In the genomic region with DNA sequence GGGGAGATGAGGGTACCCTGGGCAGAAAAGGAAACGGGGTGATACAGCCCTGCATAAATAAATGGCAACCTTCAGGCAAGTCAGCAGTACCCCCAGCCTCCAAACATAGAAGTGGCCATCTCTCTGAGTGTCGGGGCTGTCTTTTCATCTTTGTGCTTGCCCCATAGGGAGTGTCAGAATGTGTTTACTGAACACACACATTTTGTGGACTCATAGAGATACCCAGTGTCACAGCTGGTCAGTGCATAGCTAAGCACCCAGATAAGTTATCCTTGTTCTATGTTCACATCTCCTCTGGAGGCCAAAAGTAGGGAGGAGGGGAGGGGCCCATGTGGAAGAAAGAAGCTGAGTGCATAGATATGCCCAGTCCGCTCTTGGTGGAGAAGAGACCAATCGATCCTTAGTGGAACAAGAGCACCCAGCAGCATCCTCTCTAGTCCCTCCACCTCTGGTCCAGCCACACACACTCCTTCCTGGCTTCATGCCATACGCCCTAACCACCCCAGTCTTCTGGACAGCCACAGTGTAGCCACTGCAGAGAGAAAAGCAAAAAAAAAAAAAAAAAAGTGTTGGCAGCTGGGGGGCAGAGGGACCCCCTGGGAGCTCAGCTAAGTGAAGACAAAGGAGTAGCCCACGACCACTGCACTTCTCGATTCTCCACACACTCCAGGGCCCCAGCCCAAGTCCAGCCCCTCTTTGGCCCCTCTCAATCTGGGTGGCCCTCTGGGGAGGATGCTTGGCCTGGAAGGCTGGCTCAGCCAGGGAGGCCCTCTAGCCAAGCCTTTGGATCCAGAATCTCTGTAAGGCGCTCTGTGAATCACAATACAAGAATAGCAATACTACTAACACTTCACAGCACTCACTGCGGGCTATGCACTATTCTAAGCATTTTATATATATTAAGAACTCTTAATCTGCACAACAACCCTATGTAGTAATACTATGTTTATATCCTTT, we compare ENCODE assay signal across 11 cellular contexts. TPM values are rescaled to one million over a fixed set of nuclear protein-coding genes. Genes with fewer than 3 reads are reported as not detected.
A peak's percentile ranks its signal among the peaks of the same experiment; 100 is the strongest.
DNase-seq lines count a peak whose midpoint lies in the region; ATAC-seq, FAIRE-seq and TF ChIP-seq lines count a peak whose summit lies in the region.
"Had no signal": no experiment of that assay in that cellular context is flagged by ENCODE, and none has a peak within 500 bp of the region (broad histone marks: within the 10 kb centered on the region; RNA-seq: fewer than 3 reads in every experiment).

No MANE protein-coding gene starts in this region.

- H3K36me3 Mint-ChIP-seq in stimulated activated naive B cell treated with anti-CD40 and anti-IgM and Interleukin-4, amounts not matched to agents 10 μg/mL and 1 μg/mL and 100 μg/mL, for 72 hours, result no peaks in the 10 kb centered on the region
- H3K36me3 Mint-ChIP-seq in CD4-positive, alpha-beta memory T cell, result no peaks in the 10 kb centered on the region
- no peaks in the 10 kb centered on the region for H3K36me3 Mint-ChIP-seq in activated naive CD8-positive, alpha-beta T cell treated with anti-CD3 and anti-CD28 coated beads for 36 hours

- intact Hi-C loops in K562 (cut with micrococcal nuclease), result no loop called here
- intact Hi-C loops in CD4-positive, alpha-beta memory T cell (cut with micrococcal nuclease), result no loop called here

- in situ Hi-C loops in K562 (cut with MboI), result no loop called here

- peaks cover 20 to 37% of the 10 kb centered on the region in 2 experiments for H3K27me3 ChIP-seq in K562 (ENCODE audit: control insufficient read depth in 2 of 2, insufficient read depth in 2 of 2, low read length in 2 of 2)
- H3K27me3 ChIP-seq in iPS-20b (ENCODE audit: insufficient read depth, low read length), result peaks cover 23% of the 10 kb centered on the region
- peaks cover 5% of the 10 kb centered on the region for H3K27me3 ChIP-seq in CD4-positive, alpha-beta memory T cell (ENCODE audit: insufficient read depth, low read length)

- H3K4me1 ChIP-seq in K562 (replicated peaks in 1 of 2; ENCODE audit: control insufficient read depth in 2 of 2, insufficient read depth in 2 of 2, low read length in 2 of 2) (peaks cover 6 to 24% of the 10 kb centered on the region in 2 experiments; a peak in 4 of 5 replicates), iPS-20b (ENCODE audit: insufficient read depth, low read length) (peaks cover 26% of the 10 kb centered on the region)
- H3K4me1 ChIP-seq in CD4-positive, alpha-beta memory T cell (ENCODE audit: insufficient read depth, low read length), result peaks cover 14% of the 10 kb centered on the region

- no peaks in the 10 kb centered on the region for H3K9me3 Mint-ChIP-seq in stimulated activated naive B cell treated with anti-CD40 and anti-IgM and Interleukin-4, amounts not matched to agents 10 μg/mL and 1 μg/mL and 100 μg/mL, for 72 hours
- H3K9me3 Mint-ChIP-seq in CD4-positive, alpha-beta memory T cell, result no peaks in the 10 kb centered on the region
- H3K9me3 Mint-ChIP-seq in activated naive CD8-positive, alpha-beta T cell treated with anti-CD3 and anti-CD28 coated beads for 36 hours, result no peaks in the 10 kb centered on the region
- H3K9me3 Mint-ChIP-seq: T-helper 2 cell treated with Interferon-gamma antibody and Interleukin-4, amounts not matched to agents 5 μg/mL and 100 μg/mL, for 36 hours had no signal

- DNase-seq in K562 (ENCODE audit: extremely low read depth in 1 of 4, low spot score in 3 of 4), result no peak
- no peak for DNase-seq in stimulated activated naive B cell treated with anti-CD40 and anti-IgM and Interleukin-4, amounts not matched to agents 10 μg/mL and 1 μg/mL and 100 μg/mL, for 72 hours
- DNase-seq in CD4-positive, alpha-beta memory T cell, result no peak
- DNase-seq in activated naive CD8-positive, alpha-beta T cell treated with anti-CD3 and anti-CD28 coated beads for 36 hours, result no peak
- DNase-seq in NCI-H146 treated with DMSO at 0.1 percent for 48 hours (lab: John Stamatoyannopoulos, UW; ENCODE audit: unreplicated experiment), result no peak
- DNase-seq: DMS79 treated with DMSO at 0.1 percent for 48 hours, foreskin fibroblast had no signal

- CTCF ChIA-PET in K562 (lab: Yijun Ruan, JAX; ENCODE audit: low intra/inter-chr PET ratio), result interaction anchor here (0.6 kb wide), 1 partner anchor 90 kb away, joined by 3 read pairs; no protein-coding TSS in a partner anchor
- CTCF ChIA-PET in CD4-positive, alpha-beta memory T cell (lab: Charles Lee; ENCODE audit: partially characterized antibody), result interaction anchor here (0.8 to 1.3 kb wide), 2 partner anchors 10 to 15 kb away, joined by 3 to 6 read pairs; partner anchors contain the start of gene BLOC1S1

- no peak for ATAC-seq in K562
- ATAC-seq in stimulated activated naive B cell treated with anti-CD40 and anti-IgM and Interleukin-4, amounts not matched to agents 10 μg/mL and 1 μg/mL and 100 μg/mL, for 72 hours (replicated peaks), result no peak
- ATAC-seq: Panc1 had no signal

- BruUV-seq in K562 (replicated peaks; lab: Mats Ljungman, UMichigan), result no TSS peak

- H3K27me3 Mint-ChIP-seq in stimulated activated naive B cell treated with anti-CD40 and anti-IgM and Interleukin-4, amounts not matched to agents 10 μg/mL and 1 μg/mL and 100 μg/mL, for 72 hours, result peaks cover 8 to 21% of the 10 kb centered on the region in 2 donors
- H3K27me3 Mint-ChIP-seq in CD4-positive, alpha-beta memory T cell, result peaks cover 10 to 18% of the 10 kb centered on the region in 2 donors
- H3K27me3 Mint-ChIP-seq in activated naive CD8-positive, alpha-beta T cell treated with anti-CD3 and anti-CD28 coated beads for 36 hours, result peaks cover 23% of the 10 kb centered on the region

- FAIRE-seq in K562 (lab: Jason Lieb, UNC), result no peak

- TF ChIP-seq RAD21 in K562 (CRISPR knock-in tag; conservative IDR thresholded peaks at IDR 0.05 in 1 of 2, IDR thresholded peaks at IDR 0.05 in 1 of 2), result no peak

- no peak for TF ChIP-seq EP300 in K562 (IDR thresholded peaks at IDR 0.05; ENCODE audit: low read length)

- TF ChIP-seq POLR2A in K562 (conservative IDR thresholded peaks at IDR 0.05), result no peak

- TF ChIP-seq CTCF in K562 (IDR thresholded peaks at IDR 0.05 in 2 of 3, conservative IDR thresholded peaks at IDR 0.05 in 1 of 3; ENCODE audit: insufficient read depth in 2 of 3, low read depth in 1 of 3, low read length in 3 of 3), result no peak

- no peaks in the 10 kb centered on the region for H4K20me1 ChIP-seq in K562 (replicated peaks; ENCODE audit: control insufficient read depth, insufficient read depth, low read length)

- no peaks in the 10 kb centered on the region for H3K36me3 ChIP-seq in K562 (ENCODE audit: control insufficient read depth, insufficient read depth, low read length)
- peaks cover 3% of the 10 kb centered on the region for H3K36me3 ChIP-seq in iPS-20b (ENCODE audit: insufficient read depth, low read depth, low read length)
- H3K36me3 ChIP-seq in CD4-positive, alpha-beta memory T cell (ENCODE audit: insufficient read depth, low read length), result no peaks in the 10 kb centered on the region
- H3K36me3 ChIP-seq: neutrophil had no signal

- H3K9me3 ChIP-seq in K562 (replicated peaks; ENCODE audit: control insufficient read depth, insufficient read depth, low read depth, low read length) (no peaks in the 10 kb centered on the region), iPS-20b (ENCODE audit: insufficient read depth, low read depth, low read length) (no peaks in the 10 kb centered on the region)
- no peaks in the 10 kb centered on the region for H3K9me3 ChIP-seq in CD4-positive, alpha-beta memory T cell (ENCODE audit: control insufficient read depth in 1 of 2, low read length in 2 of 2)
- H3K9me3 ChIP-seq: neutrophil had no signal

- no peak overlapping the region for H2AFZ ChIP-seq in K562 (ENCODE audit: low read depth, low read length)

- peak overlapping the region; percentile 31 for H3K27ac Mint-ChIP-seq in stimulated activated naive B cell treated with anti-CD40 and anti-IgM and Interleukin-4, amounts not matched to agents 10 μg/mL and 1 μg/mL and 100 μg/mL, for 72 hours
- peak overlapping the region in 1 of 7 donors; percentile 20 for H3K27ac Mint-ChIP-seq in CD4-positive, alpha-beta memory T cell
- H3K27ac Mint-ChIP-seq in activated naive CD8-positive, alpha-beta T cell treated with anti-CD3 and anti-CD28 coated beads for 36 hours, result no peak overlapping the region
- H3K27ac Mint-ChIP-seq: T-helper 2 cell treated with Interferon-gamma antibody and Interleukin-4, amounts not matched to agents 5 μg/mL and 100 μg/mL, for 36 hours had no signal

- POLR2A ChIA-PET in K562 (lab: Yijun Ruan, JAX), result interaction anchor here (0.7 to 1.9 kb wide), 4 partner anchors 8 to 17 kb away, joined by 3 to 9 read pairs (median 3); partner anchors contain the start of gene BLOC1S1
- POLR2A ChIA-PET in CD4-positive, alpha-beta memory T cell (lab: Charles Lee; ENCODE audit: partially characterized antibody), result interaction anchor here (2.6 kb wide), 1 partner anchor 11 kb away, joined by 14 read pairs; the partner anchor contains the start of gene BLOC1S1

- no peak overlapping the region; a peak in 1 of 4 replicates for H3K9ac ChIP-seq in K562 (ENCODE audit: insufficient read depth in 1 of 2, low read depth in 2 of 2, low read length in 2 of 2)
- no peak overlapping the region for H3K9ac ChIP-seq in iPS-20b (ENCODE audit: low read depth, low read length)

- 6% methylated on average over 9 of the region's 9 CpGs for WGBS in K562 (ENCODE audit: insufficient coverage, low coverage, missing lambda C conversion rate)

- no peak overlapping the region for H3K4me3 Mint-ChIP-seq in stimulated activated naive B cell treated with anti-CD40 and anti-IgM and Interleukin-4, amounts not matched to agents 10 μg/mL and 1 μg/mL and 100 μg/mL, for 72 hours
- peak overlapping the region in 3 of 8 donors; percentile 5 to 44 (median 41) for H3K4me3 Mint-ChIP-seq in CD4-positive, alpha-beta memory T cell
- no peak overlapping the region for H3K4me3 Mint-ChIP-seq in activated naive CD8-positive, alpha-beta T cell treated with anti-CD3 and anti-CD28 coated beads for 36 hours
- H3K4me3 Mint-ChIP-seq: T-helper 2 cell treated with Interferon-gamma antibody and Interleukin-4, amounts not matched to agents 5 μg/mL and 100 μg/mL, for 36 hours had no signal

- peaks cover 5% of the 10 kb centered on the region for H3K9me1 ChIP-seq in K562 (ENCODE audit: control insufficient read depth, insufficient read depth, low read length)

- H3K4me3 ChIP-seq in K562 (no peak overlapping the region), iPS-20b (ENCODE audit: low read length) (peak overlapping the region; percentile 80; the same call in 1 of the 2 replicates)
- no peak overlapping the region for H3K4me3 ChIP-seq in CD4-positive, alpha-beta memory T cell (ENCODE audit: low read length in 2 of 2)

- no peak overlapping the region for H3K4me2 ChIP-seq in K562 (ENCODE audit: insufficient read depth, low read length)

- peaks cover 22 to 30% of the 10 kb centered on the region in 2 donors for H3K4me1 Mint-ChIP-seq in stimulated activated naive B cell treated with anti-CD40 and anti-IgM and Interleukin-4, amounts not matched to agents 10 μg/mL and 1 μg/mL and 100 μg/mL, for 72 hours
- peaks cover 13 to 22% (median 18%) of the 10 kb centered on the region in 4 donors for H3K4me1 Mint-ChIP-seq in CD4-positive, alpha-beta memory T cell
- peaks cover 12% of the 10 kb centered on the region for H3K4me1 Mint-ChIP-seq in activated naive CD8-positive, alpha-beta T cell treated with anti-CD3 and anti-CD28 coated beads for 36 hours

- no peaks in the 10 kb centered on the region for H3K79me2 ChIP-seq in K562 (ENCODE audit: control insufficient read depth, insufficient read depth, low read length)

- H3K27ac ChIP-seq in K562 (ENCODE audit: extremely low read depth, low read depth, low read length) (no peak overlapping the region), iPS-20b (ENCODE audit: low read length) (no peak overlapping the region)
- H3K27ac ChIP-seq in CD4-positive, alpha-beta memory T cell (ENCODE audit: low read depth, low read length), result no peak overlapping the region
- H3K27ac ChIP-seq: neutrophil had no signal

RNA-seq across cellular contexts. Expression of gene ITGA7, which starts 2.6 kb away (rescaled TPM):
- total RNA-seq in K562 (2011; cell fraction: chromatin; rRNA removed; ENCODE audit: low replicate concordance), result 5.3 and 10.3 TPM in 2 replicates
- 6.2 and 6.7 TPM in 2 replicates for total RNA-seq in K562 (2011; cell fraction: nucleolus; rRNA removed)
- 7.4 and 7.6 TPM in 2 replicates for total RNA-seq in K562 (2011; cell fraction: nucleoplasm; rRNA removed)
- total RNA-seq in K562 (2014; rRNA removed) (0.18 and 0.57 TPM in 2 replicates), K562 (2014; rRNA removed; fragmentation: Illumina TruSeq; extraction: Trizol) (0.41 and 0.55 TPM in 2 replicates), K562 (2015; rRNA removed; fragmentation: Illumina TruSeq; extraction: Trizol) (0.53 and 0.58 TPM in 2 replicates), K562 (2021) (1.9 and 2.3 TPM in 2 replicates)
- polyA plus RNA-seq in K562 (2011; rRNA removed) (0.67 and 1.6 TPM in 2 replicates), K562 (2014; fragmentation: Illumina TruSeq; extraction: Trizol) (1.1 and 1.4 TPM in 2 replicates), K562 (2014; fragmentation: Nextera tagmentation; extraction: Ambion mirVana) (under 1 TPM in 1 of 2 experiments, not detected in 1; 0.11 TPM), K562 (2014; rRNA removed) (0.54 and 0.96 TPM in 2 replicates)
- 0.89 and 0.93 TPM in 2 replicates for polyA plus RNA-seq in K562 (2011; cell fraction: cytosol; rRNA removed)
- polyA plus RNA-seq in K562 (2011; cell fraction: nucleus; rRNA removed), result 12.9 and 17.7 TPM in 2 replicates
- polyA plus RNA-seq in K562 (2012), result 1.0 and 2.6 TPM in 2 replicates
- polyA minus RNA-seq in K562 (2011; rRNA and poly(A)+ RNA removed), result 0.46 and 0.57 TPM in 2 replicates
- not detected in 2 replicates for polyA minus RNA-seq in K562 (2011; cell fraction: cytosol; rRNA and poly(A)+ RNA removed)
- 1.6 and 2.3 TPM in 2 replicates for polyA minus RNA-seq in K562 (2011; cell fraction: nucleus; rRNA and poly(A)+ RNA removed)
- total RNA-seq in CD4-positive, alpha-beta memory T cell, result 1 to 10 TPM; 2.5 to 2.9 TPM
- polyA plus RNA-seq in CD4-positive, alpha-beta memory T cell, result not detected
- total RNA-seq in activated naive CD8-positive, alpha-beta T cell treated with anti-CD3 and anti-CD28 coated beads for 36 hours, result 1 to 10 TPM; 3.3 to 3.7 TPM

RNA-seq across cellular contexts. Expression of gene BLOC1S1, which starts 10.7 kb away (rescaled TPM):
- total RNA-seq in K562 (2011; cell fraction: chromatin; rRNA removed; ENCODE audit: low replicate concordance), result 9.0 and 26.9 TPM in 2 replicates
- total RNA-seq in K562 (2011; cell fraction: nucleolus; rRNA removed), result 23.7 and 30.0 TPM in 2 replicates
- total RNA-seq in K562 (2011; cell fraction: nucleoplasm; rRNA removed), result 23.8 and 24.1 TPM in 2 replicates
- total RNA-seq in K562 (2014; rRNA removed) (124 and 125 TPM in 2 replicates), K562 (2014; rRNA removed; fragmentation: Illumina TruSeq; extraction: Trizol) (52.1 and 75.2 TPM in 2 replicates), K562 (2015; rRNA removed; fragmentation: Illumina TruSeq; extraction: Trizol) (82.9 and 84.6 TPM in 2 replicates), K562 (2021) (81.8 and 83.5 TPM in 2 replicates)
- polyA plus RNA-seq in K562 (2011; rRNA removed) (86.4 and 95.8 TPM in 2 replicates), K562 (2014; fragmentation: Illumina TruSeq; extraction: Trizol) (98.8 and 108 TPM in 2 replicates), K562 (2014; fragmentation: Nextera tagmentation; extraction: Ambion mirVana) (100 to 1,000 TPM; 122 to 139 TPM), K562 (2014; rRNA removed) (134 and 161 TPM in 2 replicates)
- 120 and 170 TPM in 2 replicates for polyA plus RNA-seq in K562 (2011; cell fraction: cytosol; rRNA removed)
- polyA plus RNA-seq in K562 (2011; cell fraction: nucleus; rRNA removed), result 46.8 and 53.7 TPM in 2 replicates
- polyA plus RNA-seq in K562 (2012), result 100 and 125 TPM in 2 replicates
- polyA minus RNA-seq in K562 (2011; rRNA and poly(A)+ RNA removed), result 34.1 and 43.5 TPM in 2 replicates
- polyA minus RNA-seq in K562 (2011; cell fraction: cytosol; rRNA and poly(A)+ RNA removed), result 22.0 and 22.4 TPM in 2 replicates
- 9.7 and 9.8 TPM in 2 replicates for polyA minus RNA-seq in K562 (2011; cell fraction: nucleus; rRNA and poly(A)+ RNA removed)
- total RNA-seq in CD4-positive, alpha-beta memory T cell, result 10 to 100 TPM; 80.3 to 87.0 TPM
- 10 to 100 TPM; 75.1 to 87.1 TPM for polyA plus RNA-seq in CD4-positive, alpha-beta memory T cell
- 10 to 100 TPM; 81.9 to 88.4 TPM for total RNA-seq in activated naive CD8-positive, alpha-beta T cell treated with anti-CD3 and anti-CD28 coated beads for 36 hours

RNA-seq across cellular contexts. Expression of gene RDH5, which starts 15.1 kb away (rescaled TPM):
- 10.5 and 25.4 TPM in 2 replicates for total RNA-seq in K562 (2011; cell fraction: chromatin; rRNA removed; ENCODE audit: low replicate concordance)
- total RNA-seq in K562 (2011; cell fraction: nucleolus; rRNA removed), result 12.8 and 20.5 TPM in 2 replicates
- 12.5 and 18.9 TPM in 2 replicates for total RNA-seq in K562 (2011; cell fraction: nucleoplasm; rRNA removed)
- total RNA-seq in K562 (2014; rRNA removed) (1.7 TPM in 1 of 2 replicates, not detected in the other), K562 (2014; rRNA removed; fragmentation: Illumina TruSeq; extraction: Trizol) (1.1 and 1.5 TPM in 2 replicates), K562 (2015; rRNA removed; fragmentation: Illumina TruSeq; extraction: Trizol) (0.60 and 2.0 TPM in 2 replicates), K562 (2021) (1.0 and 1.5 TPM in 2 replicates)
- polyA plus RNA-seq in K562 (2011; rRNA removed) (1.6 TPM in 2 replicates), K562 (2014; fragmentation: Illumina TruSeq; extraction: Trizol) (0.21 and 0.28 TPM in 2 replicates), K562 (2014; fragmentation: Nextera tagmentation; extraction: Ambion mirVana) (under 1 TPM; 0.41 to 0.46 TPM), K562 (2014; rRNA removed) (0.62 and 1.2 TPM in 2 replicates)
- polyA plus RNA-seq in K562 (2011; cell fraction: cytosol; rRNA removed), result 0.56 and 0.92 TPM in 2 replicates
- 5.6 and 6.6 TPM in 2 replicates for polyA plus RNA-seq in K562 (2011; cell fraction: nucleus; rRNA removed)
- polyA plus RNA-seq in K562 (2012), result 0.52 and 2.5 TPM in 2 replicates
- 2.8 and 4.0 TPM in 2 replicates for polyA minus RNA-seq in K562 (2011; rRNA and poly(A)+ RNA removed)
- polyA minus RNA-seq in K562 (2011; cell fraction: cytosol; rRNA and poly(A)+ RNA removed), result 1.1 TPM in 1 of 2 replicates, not detected in the other
- polyA minus RNA-seq in K562 (2011; cell fraction: nucleus; rRNA and poly(A)+ RNA removed), result 5.1 and 6.1 TPM in 2 replicates
- 10 to 100 TPM; 29.9 to 32.5 TPM for total RNA-seq in CD4-positive, alpha-beta memory T cell
- polyA plus RNA-seq in CD4-positive, alpha-beta memory T cell, result 1 to 10 TPM; 1.4 to 1.8 TPM
- total RNA-seq in activated naive CD8-positive, alpha-beta T cell treated with anti-CD3 and anti-CD28 coated beads for 36 hours, result 1 to 10 TPM; 4.2 to 6.7 TPM

RNA-seq across cellular contexts. Expression of gene CD63, which starts 23.7 kb away (rescaled TPM):
- total RNA-seq in K562 (2011; cell fraction: chromatin; rRNA removed; ENCODE audit: low replicate concordance), result 272 and 331 TPM in 2 replicates
- 598 and 672 TPM in 2 replicates for total RNA-seq in K562 (2011; cell fraction: nucleolus; rRNA removed)
- total RNA-seq in K562 (2011; cell fraction: nucleoplasm; rRNA removed), result 455 and 604 TPM in 2 replicates
- total RNA-seq in K562 (2014; rRNA removed) (425 and 433 TPM in 2 replicates), K562 (2014; rRNA removed; fragmentation: Illumina TruSeq; extraction: Trizol) (411 and 413 TPM in 2 replicates), K562 (2015; rRNA removed; fragmentation: Illumina TruSeq; extraction: Trizol) (706 and 735 TPM in 2 replicates), K562 (2021) (412 and 416 TPM in 2 replicates)
- polyA plus RNA-seq in K562 (2011; rRNA removed) (219 and 313 TPM in 2 replicates), K562 (2014; fragmentation: Illumina TruSeq; extraction: Trizol) (408 and 431 TPM in 2 replicates), K562 (2014; fragmentation: Nextera tagmentation; extraction: Ambion mirVana) (100 to 1,000 TPM; 531 to 576 TPM), K562 (2014; rRNA removed) (501 and 655 TPM in 2 replicates)
- polyA plus RNA-seq in K562 (2011; cell fraction: cytosol; rRNA removed), result 416 and 450 TPM in 2 replicates
- 74.3 and 108 TPM in 2 replicates for polyA plus RNA-seq in K562 (2011; cell fraction: nucleus; rRNA removed)
- 824 and 1,019 TPM in 2 replicates for polyA plus RNA-seq in K562 (2012)
- polyA minus RNA-seq in K562 (2011; rRNA and poly(A)+ RNA removed), result 261 and 331 TPM in 2 replicates
- polyA minus RNA-seq in K562 (2011; cell fraction: cytosol; rRNA and poly(A)+ RNA removed), result 98.5 and 116 TPM in 2 replicates
- 19.3 and 46.9 TPM in 2 replicates for polyA minus RNA-seq in K562 (2011; cell fraction: nucleus; rRNA and poly(A)+ RNA removed)
- 10 to 100 TPM; 76.4 to 79.7 TPM for total RNA-seq in CD4-positive, alpha-beta memory T cell
- 100 to 1,000 TPM; 191 to 349 TPM for polyA plus RNA-seq in CD4-positive, alpha-beta memory T cell
- 100 to 1,000 TPM; 113 to 117 TPM for total RNA-seq in activated naive CD8-positive, alpha-beta T cell treated with anti-CD3 and anti-CD28 coated beads for 36 hours

RNA-seq across cellular contexts. Expression of gene GDF11, which starts 37.8 kb away (rescaled TPM):
- total RNA-seq in K562 (2011; cell fraction: chromatin; rRNA removed; ENCODE audit: low replicate concordance), result 9.2 and 9.9 TPM in 2 replicates
- 5.4 and 6.5 TPM in 2 replicates for total RNA-seq in K562 (2011; cell fraction: nucleolus; rRNA removed)
- total RNA-seq in K562 (2011; cell fraction: nucleoplasm; rRNA removed), result 6.2 and 7.9 TPM in 2 replicates
- total RNA-seq in K562 (2014; rRNA removed) (2.4 and 6.5 TPM in 2 replicates), K562 (2014; rRNA removed; fragmentation: Illumina TruSeq; extraction: Trizol) (4.3 and 4.7 TPM in 2 replicates), K562 (2015; rRNA removed; fragmentation: Illumina TruSeq; extraction: Trizol) (4.9 and 5.2 TPM in 2 replicates), K562 (2021) (15.7 and 19.9 TPM in 2 replicates)
- polyA plus RNA-seq in K562 (2011; rRNA removed) (4.2 and 4.8 TPM in 2 replicates), K562 (2014; fragmentation: Illumina TruSeq; extraction: Trizol) (10.3 and 10.5 TPM in 2 replicates), K562 (2014; fragmentation: Nextera tagmentation; extraction: Ambion mirVana) (1 to 10 TPM; 1.4 to 1.6 TPM), K562 (2014; rRNA removed) (9.7 and 14.2 TPM in 2 replicates)
- polyA plus RNA-seq in K562 (2011; cell fraction: cytosol; rRNA removed), result 4.7 and 10.2 TPM in 2 replicates
- 4.3 and 9.6 TPM in 2 replicates for polyA plus RNA-seq in K562 (2011; cell fraction: nucleus; rRNA removed)
- 11.4 and 16.1 TPM in 2 replicates for polyA plus RNA-seq in K562 (2012)
- 2.9 and 3.7 TPM in 2 replicates for polyA minus RNA-seq in K562 (2011; rRNA and poly(A)+ RNA removed)
- 5.1 and 5.4 TPM in 2 replicates for polyA minus RNA-seq in K562 (2011; cell fraction: cytosol; rRNA and poly(A)+ RNA removed)
- 2.7 and 4.2 TPM in 2 replicates for polyA minus RNA-seq in K562 (2011; cell fraction: nucleus; rRNA and poly(A)+ RNA removed)
- 10 to 100 TPM; 15.1 to 15.8 TPM for total RNA-seq in CD4-positive, alpha-beta memory T cell
- polyA plus RNA-seq in CD4-positive, alpha-beta memory T cell, result 1 to 10 TPM in 1 of 2 donors, under 1 TPM in 1; 0.25 to 1.6 TPM
- 10 to 100 TPM; 11.9 to 12.9 TPM for total RNA-seq in activated naive CD8-positive, alpha-beta T cell treated with anti-CD3 and anti-CD28 coated beads for 36 hours
